9 cellular contexts compared by ENCODE assay signal in the genomic region with DNA sequence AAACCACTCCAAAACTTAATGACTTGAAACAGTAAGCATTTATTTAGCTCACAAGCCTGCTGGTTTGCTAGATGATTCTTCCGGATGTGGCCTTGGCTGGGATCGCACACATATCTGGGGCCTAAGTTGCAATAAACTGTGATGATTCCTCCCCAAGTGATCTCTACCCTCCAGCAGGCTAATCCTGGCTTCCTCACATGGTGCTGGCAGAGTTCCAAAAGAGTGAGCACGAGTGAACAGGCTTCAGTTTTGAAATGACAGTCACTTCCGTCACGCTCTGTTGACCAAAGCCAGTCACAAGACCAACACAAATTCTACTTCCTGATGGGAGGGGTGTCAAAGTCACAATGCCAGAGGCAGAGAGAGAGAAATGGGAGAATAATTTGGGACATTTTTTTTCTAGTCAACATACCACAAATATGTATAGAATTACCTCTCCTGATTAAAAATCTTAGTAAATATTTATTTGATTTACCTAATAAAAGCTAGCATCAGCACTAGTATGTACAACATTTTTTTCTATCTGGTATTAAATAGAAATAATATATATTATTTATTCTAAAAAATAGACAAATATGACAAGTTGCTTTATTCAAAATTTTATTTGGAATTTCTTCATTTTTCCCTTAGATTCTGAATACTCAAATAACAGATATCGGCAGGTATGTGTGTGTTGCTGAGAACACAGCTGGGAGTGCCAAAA.
DNase-seq lines count a peak whose midpoint lies in the region; ATAC-seq, FAIRE-seq and TF ChIP-seq lines count a peak whose summit lies in the region.
"Had no signal": no experiment of that assay in that cellular context is flagged by ENCODE, and none has a peak within 500 bp of the region (broad histone marks: within the 10 kb centered on the region; RNA-seq: fewer than 3 reads in every experiment).

No MANE protein-coding gene starts in this region.

- H3K27ac Mint-ChIP-seq in nephron progenitor cell = peak overlapping the region; percentile 27

- peak overlapping the region; percentile 3 for H3K4me3 Mint-ChIP-seq in nephron progenitor cell

- in situ Hi-C loops in ACHN (cut with HindIII; ENCODE audit: low pct_ligation_motif_present, low pct_unique_long_range_greater_than_20kb, low sequenced_read_pairs) = no loop called here

- DNase-seq in ACHN (peak; percentile 79), GM18507 (ENCODE audit: extremely low spot score, insufficient read length, low read depth) (peak; percentile 20), NB4 (ENCODE audit: low read depth) (peak; percentile 19), SHP77 treated with DMSO at 0.1 percent for 48 hours (lab: John Stamatoyannopoulos, UW) (peak; percentile 93), nephron progenitor cell (peak; percentile 69)
- DNase-seq in activated CD4-positive, CD25-positive, alpha-beta regulatory T cell treated with anti-CD3 and anti-CD28 coated beads, Interleukin-2, amount 50 U/mL, for 72 hours = no peak

- TF ChIP-seq POLR2A in NB4 (IDR thresholded peaks at IDR 0.05; ENCODE audit: extremely low read depth, insufficient read length) = no peak

- no peak for TF ChIP-seq CTCF in NB4 (IDR thresholded peaks at IDR 0.05; ENCODE audit: low read depth, low read length)
- no peak for TF ChIP-seq CTCF in nephron progenitor cell (IDR thresholded peaks at IDR 0.05)

- H3K4me3 ChIP-seq in NB4 (ENCODE audit: low read depth, low read length) = no peak overlapping the region
- H3K4me3 ChIP-seq: dorsolateral prefrontal cortex had no signal

- peak; percentile 89 for FAIRE-seq in GM18507 (lab: Jason Lieb, UNC)

- H3K27me3 Mint-ChIP-seq in nephron progenitor cell (ENCODE audit: low read depth, poor library complexity) = no peaks in the 10 kb centered on the region

- no peaks in the 10 kb centered on the region for H3K9me3 Mint-ChIP-seq in nephron progenitor cell

- H3K4me1 Mint-ChIP-seq in nephron progenitor cell = peaks cover 19% of the 10 kb centered on the region

- peak; percentile 56 for ATAC-seq in HG02840 (IDR thresholded peaks at IDR 0.05; ENCODE audit: low FRiP score, unreplicated experiment)
- peak; percentile 80 for ATAC-seq in esophagus mucosa

- peaks cover 52% of the 10 kb centered on the region for H3K36me3 Mint-ChIP-seq in nephron progenitor cell (ENCODE audit: low read depth)
